Comparison of ENCODE assay signal across 20 cellular contexts in genomic region chr10:113148899-113149298, GRCh38.
"Had no signal": no experiment of that assay in that cellular context is flagged by ENCODE, and none has a peak within 500 bp of the region (broad histone marks: within the 10 kb centered on the region; RNA-seq: fewer than 3 reads in every experiment).

No MANE protein-coding gene starts in this region.

- ATAC-seq: activated CD4-positive, alpha-beta T cell treated with anti-CD3 and anti-CD28 coated beads for 36 hours; effector memory CD8-positive, alpha-beta T cell; esophagus mucosa; sciatic nerve had no signal

- H3K27me3 ChIP-seq: testis had no signal

- H3K9me3 Mint-ChIP-seq: activated B cell treated with CpG ODN at 0.5 μM for 24 hours; activated naive CD8-positive, alpha-beta T cell treated with anti-CD3 and anti-CD28 coated beads, Interleukin-2, amount 10 ng/mL, durations not matched to agents 7 days and 5 days; effector memory CD8-positive, alpha-beta T cell; nephron; T-helper 1 cell treated with Interleukin-12 subunit alpha and Interleukin-12 subunit beta and Interleukin-4 antibody, amounts not matched to agents 30 μg/mL and 1 μg/mL, for 36 hours; type B pancreatic cell had no signal

- H3K27ac ChIP-seq: testis had no signal

- H3K4me3 Mint-ChIP-seq: activated B cell treated with CpG ODN at 0.5 μM for 24 hours; activated CD4-positive, alpha-beta T cell treated with anti-CD3 and anti-CD28 coated beads for 36 hours; activated naive CD8-positive, alpha-beta T cell treated with anti-CD3 and anti-CD28 coated beads, Interleukin-2, amount 10 ng/mL, durations not matched to agents 7 days and 5 days; effector memory CD8-positive, alpha-beta T cell; memory B cell; nephron; T-helper 1 cell treated with Interleukin-12 subunit alpha and Interleukin-12 subunit beta and Interleukin-4 antibody, amounts not matched to agents 30 μg/mL and 1 μg/mL, for 36 hours; type B pancreatic cell had no signal

- H3K4me1 ChIP-seq: testis had no signal

- H3K9me3 ChIP-seq: testis had no signal

- H3K4me3 ChIP-seq: smooth muscle cell, testis had no signal

- DNase-seq: activated B cell treated with CpG ODN at 0.5 μM for 24 hours; activated CD4-positive, alpha-beta T cell treated with anti-CD3 and anti-CD28 coated beads for 36 hours; activated CD4-positive, alpha-beta T cell treated with anti-CD3 and anti-CD28 coated beads, Interleukin-2, amount 50 U/mL, for 48 hours; activated naive CD4-positive, alpha-beta T cell treated with Interleukin-2 at 50 U/mL for 16 hours; activated naive CD8-positive, alpha-beta T cell treated with anti-CD3 and anti-CD28 coated beads, Interleukin-2, amount 10 ng/mL, durations not matched to agents 7 days and 5 days; activated T-cell treated with anti-CD3 and anti-CD28 coated beads, Interleukin-2, amount 50 U/mL, for 48 hours; amniotic stem cell; effector memory CD8-positive, alpha-beta T cell; glutamatergic neuron; stimulated activated CD4-positive, alpha-beta T cell treated with anti-CD3 and anti-CD28 coated beads, Interleukin-4, amount 100 ng/mL, for 1 hour; stimulated activated naive CD4-positive, alpha-beta T cell; T1000; testis had no signal

- H3K4me1 Mint-ChIP-seq: activated B cell treated with CpG ODN at 0.5 μM for 24 hours; activated CD4-positive, alpha-beta T cell treated with anti-CD3 and anti-CD28 coated beads for 36 hours; activated naive CD8-positive, alpha-beta T cell treated with anti-CD3 and anti-CD28 coated beads, Interleukin-2, amount 10 ng/mL, durations not matched to agents 7 days and 5 days; memory B cell; nephron had no signal

- H3K4me2 ChIP-seq: smooth muscle cell had no signal

- H3K27me3 Mint-ChIP-seq: activated B cell treated with CpG ODN at 0.5 μM for 24 hours; activated CD4-positive, alpha-beta T cell treated with anti-CD3 and anti-CD28 coated beads for 36 hours; activated naive CD8-positive, alpha-beta T cell treated with anti-CD3 and anti-CD28 coated beads, Interleukin-2, amount 10 ng/mL, durations not matched to agents 7 days and 5 days; effector memory CD8-positive, alpha-beta T cell; memory B cell; type B pancreatic cell had no signal

- H3K27ac Mint-ChIP-seq: activated B cell treated with CpG ODN at 0.5 μM for 24 hours; activated CD4-positive, alpha-beta T cell treated with anti-CD3 and anti-CD28 coated beads for 36 hours; activated naive CD8-positive, alpha-beta T cell treated with anti-CD3 and anti-CD28 coated beads, Interleukin-2, amount 10 ng/mL, durations not matched to agents 7 days and 5 days; effector memory CD8-positive, alpha-beta T cell; memory B cell; nephron; T-helper 1 cell treated with Interleukin-12 subunit alpha and Interleukin-12 subunit beta and Interleukin-4 antibody, amounts not matched to agents 30 μg/mL and 1 μg/mL, for 36 hours; type B pancreatic cell had no signal

- H3K36me3 Mint-ChIP-seq: activated naive CD8-positive, alpha-beta T cell treated with anti-CD3 and anti-CD28 coated beads, Interleukin-2, amount 10 ng/mL, durations not matched to agents 7 days and 5 days; memory B cell had no signal
